Comparison of ENCODE assay signal across 18 cellular contexts in the genomic region with DNA sequence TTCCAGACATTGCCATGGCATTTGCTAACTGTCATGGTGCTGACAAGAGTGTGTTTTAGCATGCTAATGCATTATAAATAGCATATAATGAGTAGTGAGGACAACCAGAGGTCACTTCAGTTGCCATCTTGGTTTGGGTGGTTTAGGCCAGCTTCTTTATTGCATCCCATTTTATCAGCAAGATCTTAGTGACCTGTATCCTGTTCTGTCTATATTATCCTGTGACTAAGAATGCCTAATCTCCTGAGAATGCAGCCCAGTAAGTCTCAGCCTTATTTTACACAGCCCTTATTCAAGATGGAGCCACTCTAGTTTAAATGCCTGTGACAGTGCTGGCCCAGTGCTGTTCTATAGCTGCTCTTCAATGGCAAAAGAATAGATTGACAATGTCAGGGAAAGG.
"Had no signal": no experiment of that assay in that cellular context is flagged by ENCODE, and none has a peak within 500 bp of the region (broad histone marks: within the 10 kb centered on the region; RNA-seq: fewer than 3 reads in every experiment).

No MANE protein-coding gene starts in this region.

- ATAC-seq: activated T-cell treated with anti-CD3 and anti-CD28 coated beads, Interleukin-2, amount 50 U/mL, for 4 hours; esophagus mucosa; naive thymus-derived CD8-positive, alpha-beta T cell; sciatic nerve; stimulated activated memory B cell treated with anti-CD40 and anti-IgM and Interleukin-4, amounts not matched to agents 10 μg/mL and 1 μg/mL and 100 μg/mL, for 72 hours; upper lobe of right lung had no signal

- H3K4me1 Mint-ChIP-seq: brain; central memory CD8-positive, alpha-beta T cell; naive thymus-derived CD8-positive, alpha-beta T cell; stimulated activated memory B cell treated with anti-CD40 and anti-IgM and Interleukin-4, amounts not matched to agents 10 μg/mL and 1 μg/mL and 100 μg/mL, for 72 hours had no signal

- H3K36me3 Mint-ChIP-seq: brain; naive thymus-derived CD8-positive, alpha-beta T cell; stimulated activated memory B cell treated with anti-CD40 and anti-IgM and Interleukin-4, amounts not matched to agents 10 μg/mL and 1 μg/mL and 100 μg/mL, for 72 hours had no signal

- DNase-seq: activated CD4-positive, alpha-beta T cell treated with anti-CD3 and anti-CD28 coated beads for 48 hours; activated CD4-positive, CD25-positive, alpha-beta regulatory T cell; activated CD8-positive, alpha-beta memory T cell treated with anti-CD3 and anti-CD28 coated beads, Interleukin-2, amount 50 U/mL, for 4 hours; activated naive CD4-positive, alpha-beta T cell treated with anti-CD3 and anti-CD28 coated beads for 36 hours; activated T-cell treated with anti-CD3 and anti-CD28 coated beads, Interleukin-2, amount 50 U/mL, for 4 hours; effector CD4-positive, alpha-beta T cell; naive thymus-derived CD8-positive, alpha-beta T cell; spleen; stimulated activated CD4-positive, alpha-beta T cell treated with anti-CD3 and anti-CD28 coated beads, Interleukin-4, amount 100 ng/mL, for 4 hours; T-helper 9 cell; testis; upper lobe of right lung had no signal

- H3K4me3 ChIP-seq: coronary artery, spleen, testis, upper lobe of right lung had no signal

- H3K4me3 Mint-ChIP-seq: activated naive CD4-positive, alpha-beta T cell treated with anti-CD3 and anti-CD28 coated beads for 36 hours; activated T-cell treated with anti-CD3 and anti-CD28 coated beads, Interleukin-2, amount 50 U/mL, for 4 hours; brain; central memory CD8-positive, alpha-beta T cell; naive thymus-derived CD8-positive, alpha-beta T cell; stimulated activated memory B cell treated with anti-CD40 and anti-IgM and Interleukin-4, amounts not matched to agents 10 μg/mL and 1 μg/mL and 100 μg/mL, for 72 hours had no signal

- H3K27ac Mint-ChIP-seq: activated naive CD4-positive, alpha-beta T cell treated with anti-CD3 and anti-CD28 coated beads for 36 hours; brain; naive thymus-derived CD8-positive, alpha-beta T cell; stimulated activated memory B cell treated with anti-CD40 and anti-IgM and Interleukin-4, amounts not matched to agents 10 μg/mL and 1 μg/mL and 100 μg/mL, for 72 hours had no signal

- H3K27me3 Mint-ChIP-seq: brain; central memory CD8-positive, alpha-beta T cell; naive thymus-derived CD8-positive, alpha-beta T cell; stimulated activated memory B cell treated with anti-CD40 and anti-IgM and Interleukin-4, amounts not matched to agents 10 μg/mL and 1 μg/mL and 100 μg/mL, for 72 hours had no signal
